In the genomic region with DNA sequence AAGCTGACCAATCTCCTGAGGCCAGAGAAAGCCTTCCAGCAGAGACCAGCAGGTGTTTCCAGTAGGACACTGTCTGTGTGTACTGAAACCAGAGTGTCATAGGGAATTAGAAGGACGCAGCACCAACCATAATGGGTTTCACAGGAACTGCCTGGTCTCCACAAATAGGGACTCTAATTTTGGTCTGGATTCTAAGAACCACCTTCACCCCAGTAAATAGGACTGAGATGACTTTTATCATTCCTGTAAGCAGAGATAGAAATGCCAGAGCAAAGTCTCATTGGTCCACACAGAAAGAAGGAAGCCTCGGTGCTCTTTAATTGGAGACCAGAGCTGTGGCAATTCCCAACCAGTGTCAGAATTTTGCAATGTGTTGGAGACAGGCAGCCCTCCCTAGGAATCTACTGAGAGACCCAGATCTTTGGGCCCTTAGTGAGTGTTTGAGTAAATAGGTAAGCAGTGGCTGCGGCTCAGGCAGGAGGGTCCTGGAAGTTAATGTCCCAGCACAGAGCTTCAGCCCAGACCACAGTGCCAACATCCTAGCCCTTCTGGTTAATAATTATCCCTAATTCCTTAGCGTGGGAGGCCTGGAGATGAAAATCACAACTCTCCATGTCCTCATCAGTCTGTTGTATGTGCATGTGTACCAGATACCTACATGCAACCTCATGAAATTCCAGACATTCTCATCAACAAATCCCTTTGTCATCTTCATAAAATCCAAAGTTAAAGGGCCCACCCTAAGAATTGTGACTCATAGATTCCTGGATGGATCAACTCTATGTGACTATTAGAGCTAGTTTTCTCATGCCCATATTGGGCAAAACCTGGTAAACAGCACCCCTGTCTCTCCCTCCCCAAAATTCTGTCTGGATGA, we compare ENCODE assay signal across 1 cellular context.
TF ChIP-seq lines count a peak whose summit lies in the region.

No MANE protein-coding gene starts in this region.

TF ChIP-seq in HepG2, 621 proteins besides CTCF, POLR2A, EP300 and RAD21 (continued from another document and continues in another):
- TF ChIP-seq GFI1 (CRISPR knock-in tag; IDR thresholded peaks at IDR 0.05; ENCODE audit: borderline replicate concordance), result peak; percentile 79
- TF ChIP-seq, protein P1, sequence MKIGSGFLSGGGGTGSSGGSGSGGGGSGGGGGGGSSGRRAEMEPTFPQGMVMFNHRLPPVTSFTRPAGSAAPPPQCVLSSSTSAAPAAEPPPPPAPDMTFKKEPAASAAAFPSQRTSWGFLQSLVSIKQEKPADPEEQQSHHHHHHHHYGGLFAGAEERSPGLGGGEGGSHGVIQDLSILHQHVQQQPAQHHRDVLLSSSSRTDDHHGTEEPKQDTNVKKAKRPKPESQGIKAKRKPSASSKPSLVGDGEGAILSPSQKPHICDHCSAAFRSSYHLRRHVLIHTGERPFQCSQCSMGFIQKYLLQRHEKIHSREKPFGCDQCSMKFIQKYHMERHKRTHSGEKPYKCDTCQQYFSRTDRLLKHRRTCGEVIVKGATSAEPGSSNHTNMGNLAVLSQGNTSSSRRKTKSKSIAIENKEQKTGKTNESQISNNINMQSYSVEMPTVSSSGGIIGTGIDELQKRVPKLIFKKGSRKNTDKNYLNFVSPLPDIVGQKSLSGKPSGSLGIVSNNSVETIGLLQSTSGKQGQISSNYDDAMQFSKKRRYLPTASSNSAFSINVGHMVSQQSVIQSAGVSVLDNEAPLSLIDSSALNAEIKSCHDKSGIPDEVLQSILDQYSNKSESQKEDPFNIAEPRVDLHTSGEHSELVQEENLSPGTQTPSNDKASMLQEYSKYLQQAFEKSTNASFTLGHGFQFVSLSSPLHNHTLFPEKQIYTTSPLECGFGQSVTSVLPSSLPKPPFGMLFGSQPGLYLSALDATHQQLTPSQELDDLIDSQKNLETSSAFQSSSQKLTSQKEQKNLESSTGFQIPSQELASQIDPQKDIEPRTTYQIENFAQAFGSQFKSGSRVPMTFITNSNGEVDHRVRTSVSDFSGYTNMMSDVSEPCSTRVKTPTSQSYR (CRISPR knock-in tag; IDR thresholded peaks at IDR 0.05; ENCODE audit: borderline replicate concordance), result peak; percentile 25; the same call in 1 of the 2 replicates
- TF ChIP-seq ESRRA (CRISPR knock-in tag; IDR thresholded peaks at IDR 0.05; ENCODE audit: low read depth), result no peak
- TF ChIP-seq REPIN1 (CRISPR knock-in tag; IDR thresholded peaks at IDR 0.05; ENCODE audit: borderline replicate concordance, low read depth), result peak; percentile 35; the same call in 1 of the 2 replicates
- TF ChIP-seq, protein P2, sequence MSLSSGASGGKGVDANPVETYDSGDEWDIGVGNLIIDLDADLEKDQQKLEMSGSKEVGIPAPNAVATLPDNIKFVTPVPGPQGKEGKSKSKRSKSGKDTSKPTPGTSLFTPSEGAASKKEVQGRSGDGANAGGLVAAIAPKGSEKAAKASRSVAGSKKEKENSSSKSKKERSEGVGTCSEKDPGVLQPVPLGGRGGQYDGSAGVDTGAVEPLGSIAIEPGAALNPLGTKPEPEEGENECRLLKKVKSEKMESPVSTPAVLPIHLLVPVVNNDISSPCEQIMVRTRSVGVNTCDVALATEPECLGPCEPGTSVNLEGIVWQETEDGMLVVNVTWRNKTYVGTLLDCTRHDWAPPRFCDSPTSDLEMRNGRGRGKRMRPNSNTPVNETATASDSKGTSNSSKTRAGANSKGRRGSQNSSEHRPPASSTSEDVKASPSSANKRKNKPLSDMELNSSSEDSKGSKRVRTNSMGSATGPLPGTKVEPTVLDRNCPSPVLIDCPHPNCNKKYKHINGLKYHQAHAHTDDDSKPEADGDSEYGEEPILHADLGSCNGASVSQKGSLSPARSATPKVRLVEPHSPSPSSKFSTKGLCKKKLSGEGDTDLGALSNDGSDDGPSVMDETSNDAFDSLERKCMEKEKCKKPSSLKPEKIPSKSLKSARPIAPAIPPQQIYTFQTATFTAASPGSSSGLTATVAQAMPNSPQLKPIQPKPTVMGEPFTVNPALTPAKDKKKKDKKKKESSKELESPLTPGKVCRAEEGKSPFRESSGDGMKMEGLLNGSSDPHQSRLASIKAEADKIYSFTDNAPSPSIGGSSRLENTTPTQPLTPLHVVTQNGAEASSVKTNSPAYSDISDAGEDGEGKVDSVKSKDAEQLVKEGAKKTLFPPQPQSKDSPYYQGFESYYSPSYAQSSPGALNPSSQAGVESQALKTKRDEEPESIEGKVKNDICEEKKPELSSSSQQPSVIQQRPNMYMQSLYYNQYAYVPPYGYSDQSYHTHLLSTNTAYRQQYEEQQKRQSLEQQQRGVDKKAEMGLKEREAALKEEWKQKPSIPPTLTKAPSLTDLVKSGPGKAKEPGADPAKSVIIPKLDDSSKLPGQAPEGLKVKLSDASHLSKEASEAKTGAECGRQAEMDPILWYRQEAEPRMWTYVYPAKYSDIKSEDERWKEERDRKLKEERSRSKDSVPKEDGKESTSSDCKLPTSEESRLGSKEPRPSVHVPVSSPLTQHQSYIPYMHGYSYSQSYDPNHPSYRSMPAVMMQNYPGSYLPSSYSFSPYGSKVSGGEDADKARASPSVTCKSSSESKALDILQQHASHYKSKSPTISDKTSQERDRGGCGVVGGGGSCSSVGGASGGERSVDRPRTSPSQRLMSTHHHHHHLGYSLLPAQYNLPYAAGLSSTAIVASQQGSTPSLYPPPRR (CRISPR knock-in tag; IDR thresholded peaks at IDR 0.05; ENCODE audit: borderline replicate concordance), result no peak
- TF ChIP-seq ZNF441 (CRISPR knock-in tag; IDR thresholded peaks at IDR 0.05; ENCODE audit: borderline replicate concordance), result no peak
- TF ChIP-seq, protein P3, sequence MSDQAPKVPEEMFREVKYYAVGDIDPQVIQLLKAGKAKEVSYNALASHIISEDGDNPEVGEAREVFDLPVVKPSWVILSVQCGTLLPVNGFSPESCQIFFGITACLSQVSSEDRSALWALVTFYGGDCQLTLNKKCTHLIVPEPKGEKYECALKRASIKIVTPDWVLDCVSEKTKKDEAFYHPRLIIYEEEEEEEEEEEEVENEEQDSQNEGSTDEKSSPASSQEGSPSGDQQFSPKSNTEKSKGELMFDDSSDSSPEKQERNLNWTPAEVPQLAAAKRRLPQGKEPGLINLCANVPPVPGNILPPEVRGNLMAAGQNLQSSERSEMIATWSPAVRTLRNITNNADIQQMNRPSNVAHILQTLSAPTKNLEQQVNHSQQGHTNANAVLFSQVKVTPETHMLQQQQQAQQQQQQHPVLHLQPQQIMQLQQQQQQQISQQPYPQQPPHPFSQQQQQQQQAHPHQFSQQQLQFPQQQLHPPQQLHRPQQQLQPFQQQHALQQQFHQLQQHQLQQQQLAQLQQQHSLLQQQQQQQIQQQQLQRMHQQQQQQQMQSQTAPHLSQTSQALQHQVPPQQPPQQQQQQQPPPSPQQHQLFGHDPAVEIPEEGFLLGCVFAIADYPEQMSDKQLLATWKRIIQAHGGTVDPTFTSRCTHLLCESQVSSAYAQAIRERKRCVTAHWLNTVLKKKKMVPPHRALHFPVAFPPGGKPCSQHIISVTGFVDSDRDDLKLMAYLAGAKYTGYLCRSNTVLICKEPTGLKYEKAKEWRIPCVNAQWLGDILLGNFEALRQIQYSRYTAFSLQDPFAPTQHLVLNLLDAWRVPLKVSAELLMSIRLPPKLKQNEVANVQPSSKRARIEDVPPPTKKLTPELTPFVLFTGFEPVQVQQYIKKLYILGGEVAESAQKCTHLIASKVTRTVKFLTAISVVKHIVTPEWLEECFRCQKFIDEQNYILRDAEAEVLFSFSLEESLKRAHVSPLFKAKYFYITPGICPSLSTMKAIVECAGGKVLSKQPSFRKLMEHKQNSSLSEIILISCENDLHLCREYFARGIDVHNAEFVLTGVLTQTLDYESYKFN (CRISPR knock-in tag; conservative IDR thresholded peaks at IDR 0.05), result peak; percentile 46
- peak; percentile 58; the same call in 1 of the 2 replicates for TF ChIP-seq SMAD3 (CRISPR knock-in tag; IDR thresholded peaks at IDR 0.05)
- no peak for TF ChIP-seq MATR3 (CRISPR knock-in tag; IDR thresholded peaks at IDR 0.05)
- TF ChIP-seq, protein P4, sequence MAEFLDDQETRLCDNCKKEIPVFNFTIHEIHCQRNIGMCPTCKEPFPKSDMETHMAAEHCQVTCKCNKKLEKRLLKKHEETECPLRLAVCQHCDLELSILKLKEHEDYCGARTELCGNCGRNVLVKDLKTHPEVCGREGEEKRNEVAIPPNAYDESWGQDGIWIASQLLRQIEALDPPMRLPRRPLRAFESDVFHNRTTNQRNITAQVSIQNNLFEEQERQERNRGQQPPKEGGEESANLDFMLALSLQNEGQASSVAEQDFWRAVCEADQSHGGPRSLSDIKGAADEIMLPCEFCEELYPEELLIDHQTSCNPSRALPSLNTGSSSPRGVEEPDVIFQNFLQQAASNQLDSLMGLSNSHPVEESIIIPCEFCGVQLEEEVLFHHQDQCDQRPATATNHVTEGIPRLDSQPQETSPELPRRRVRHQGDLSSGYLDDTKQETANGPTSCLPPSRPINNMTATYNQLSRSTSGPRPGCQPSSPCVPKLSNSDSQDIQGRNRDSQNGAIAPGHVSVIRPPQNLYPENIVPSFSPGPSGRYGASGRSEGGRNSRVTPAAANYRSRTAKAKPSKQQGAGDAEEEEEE (CRISPR knock-in tag; IDR thresholded peaks at IDR 0.05; ENCODE audit: borderline replicate concordance), result no peak
- TF ChIP-seq, protein P5, sequence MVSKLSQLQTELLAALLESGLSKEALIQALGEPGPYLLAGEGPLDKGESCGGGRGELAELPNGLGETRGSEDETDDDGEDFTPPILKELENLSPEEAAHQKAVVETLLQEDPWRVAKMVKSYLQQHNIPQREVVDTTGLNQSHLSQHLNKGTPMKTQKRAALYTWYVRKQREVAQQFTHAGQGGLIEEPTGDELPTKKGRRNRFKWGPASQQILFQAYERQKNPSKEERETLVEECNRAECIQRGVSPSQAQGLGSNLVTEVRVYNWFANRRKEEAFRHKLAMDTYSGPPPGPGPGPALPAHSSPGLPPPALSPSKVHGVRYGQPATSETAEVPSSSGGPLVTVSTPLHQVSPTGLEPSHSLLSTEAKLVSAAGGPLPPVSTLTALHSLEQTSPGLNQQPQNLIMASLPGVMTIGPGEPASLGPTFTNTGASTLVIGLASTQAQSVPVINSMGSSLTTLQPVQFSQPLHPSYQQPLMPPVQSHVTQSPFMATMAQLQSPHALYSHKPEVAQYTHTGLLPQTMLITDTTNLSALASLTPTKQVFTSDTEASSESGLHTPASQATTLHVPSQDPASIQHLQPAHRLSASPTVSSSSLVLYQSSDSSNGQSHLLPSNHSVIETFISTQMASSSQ (IDR thresholded peaks at IDR 0.05; ENCODE audit: low read depth), result peak; percentile 85
- TF ChIP-seq, protein P5 (CRISPR knock-in tag; IDR thresholded peaks at IDR 0.05; ENCODE audit: borderline replicate concordance), result peak; percentile 89
- TF ChIP-seq ASH2L (IDR thresholded peaks at IDR 0.05; ENCODE audit: insufficient read length, low read depth, low read length), result peak; percentile 5
- TF ChIP-seq, protein P6, sequence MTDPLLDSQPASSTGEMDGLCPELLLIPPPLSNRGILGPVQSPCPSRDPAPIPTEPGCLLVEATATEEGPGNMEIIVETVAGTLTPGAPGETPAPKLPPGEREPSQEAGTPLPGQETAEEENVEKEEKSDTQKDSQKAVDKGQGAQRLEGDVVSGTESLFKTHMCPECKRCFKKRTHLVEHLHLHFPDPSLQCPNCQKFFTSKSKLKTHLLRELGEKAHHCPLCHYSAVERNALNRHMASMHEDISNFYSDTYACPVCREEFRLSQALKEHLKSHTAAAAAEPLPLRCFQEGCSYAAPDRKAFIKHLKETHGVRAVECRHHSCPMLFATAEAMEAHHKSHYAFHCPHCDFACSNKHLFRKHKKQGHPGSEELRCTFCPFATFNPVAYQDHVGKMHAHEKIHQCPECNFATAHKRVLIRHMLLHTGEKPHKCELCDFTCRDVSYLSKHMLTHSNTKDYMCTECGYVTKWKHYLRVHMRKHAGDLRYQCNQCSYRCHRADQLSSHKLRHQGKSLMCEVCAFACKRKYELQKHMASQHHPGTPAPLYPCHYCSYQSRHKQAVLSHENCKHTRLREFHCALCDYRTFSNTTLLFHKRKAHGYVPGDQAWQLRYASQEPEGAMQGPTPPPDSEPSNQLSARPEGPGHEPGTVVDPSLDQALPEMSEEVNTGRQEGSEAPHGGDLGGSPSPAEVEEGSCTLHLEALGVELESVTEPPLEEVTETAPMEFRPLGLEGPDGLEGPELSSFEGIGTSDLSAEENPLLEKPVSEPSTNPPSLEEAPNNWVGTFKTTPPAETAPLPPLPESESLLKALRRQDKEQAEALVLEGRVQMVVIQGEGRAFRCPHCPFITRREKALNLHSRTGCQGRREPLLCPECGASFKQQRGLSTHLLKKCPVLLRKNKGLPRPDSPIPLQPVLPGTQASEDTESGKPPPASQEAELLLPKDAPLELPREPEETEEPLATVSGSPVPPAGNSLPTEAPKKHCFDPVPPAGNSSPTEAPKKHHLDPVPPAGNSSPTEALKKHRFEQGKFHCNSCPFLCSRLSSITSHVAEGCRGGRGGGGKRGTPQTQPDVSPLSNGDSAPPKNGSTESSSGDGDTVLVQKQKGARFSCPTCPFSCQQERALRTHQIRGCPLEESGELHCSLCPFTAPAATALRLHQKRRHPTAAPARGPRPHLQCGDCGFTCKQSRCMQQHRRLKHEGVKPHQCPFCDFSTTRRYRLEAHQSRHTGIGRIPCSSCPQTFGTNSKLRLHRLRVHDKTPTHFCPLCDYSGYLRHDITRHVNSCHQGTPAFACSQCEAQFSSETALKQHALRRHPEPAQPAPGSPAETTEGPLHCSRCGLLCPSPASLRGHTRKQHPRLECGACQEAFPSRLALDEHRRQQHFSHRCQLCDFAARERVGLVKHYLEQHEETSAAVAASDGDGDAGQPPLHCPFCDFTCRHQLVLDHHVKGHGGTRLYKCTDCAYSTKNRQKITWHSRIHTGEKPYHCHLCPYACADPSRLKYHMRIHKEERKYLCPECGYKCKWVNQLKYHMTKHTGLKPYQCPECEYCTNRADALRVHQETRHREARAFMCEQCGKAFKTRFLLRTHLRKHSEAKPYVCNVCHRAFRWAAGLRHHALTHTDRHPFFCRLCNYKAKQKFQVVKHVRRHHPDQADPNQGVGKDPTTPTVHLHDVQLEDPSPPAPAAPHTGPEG (CRISPR knock-in tag; IDR thresholded peaks at IDR 0.05), result peak; percentile 39; the same call in 1 of the 2 replicates
- peak; percentile 32; the same call in 1 of the 2 replicates for TF ChIP-seq HMG20A (CRISPR knock-in tag; IDR thresholded peaks at IDR 0.05; ENCODE audit: borderline replicate concordance)
- no peak for TF ChIP-seq ZNF550 (CRISPR knock-in tag; IDR thresholded peaks at IDR 0.05; ENCODE audit: borderline replicate concordance)
- TF ChIP-seq MAF1 (CRISPR knock-in tag; IDR thresholded peaks at IDR 0.05; ENCODE audit: borderline replicate concordance), result no peak
